In the genomic region with DNA sequence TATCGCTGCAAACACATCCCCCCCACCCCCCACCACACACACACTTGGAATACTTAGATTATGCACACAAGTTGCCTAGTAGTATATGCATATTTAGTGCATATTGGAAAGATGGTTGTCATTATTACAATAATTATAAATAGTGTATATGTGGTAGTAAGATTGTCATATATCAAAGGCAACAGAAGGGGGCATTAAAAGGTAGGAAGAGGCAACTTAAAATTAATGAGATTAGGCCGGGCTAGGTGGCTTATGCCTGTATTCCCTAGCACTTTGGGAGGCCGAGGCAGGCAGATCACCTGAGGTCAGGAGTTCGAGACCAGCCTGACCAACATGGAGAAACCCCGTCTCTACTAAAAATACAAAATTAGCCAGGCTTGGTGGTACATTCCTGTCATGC, we compare ENCODE assay signal across 19 cellular contexts. TPM values are rescaled to one million over a fixed set of nuclear protein-coding genes. Genes with fewer than 3 reads are reported as not detected.
"Had no signal": no experiment of that assay in that cellular context is flagged by ENCODE, and none has a peak within 500 bp of the region (broad histone marks: within the 10 kb centered on the region; RNA-seq: fewer than 3 reads in every experiment).

No MANE protein-coding gene starts in this region.

- H3K27ac ChIP-seq: body of pancreas, esophagus squamous epithelium, transverse colon had no signal

- H3K36me3 ChIP-seq: esophagus squamous epithelium, transverse colon had no signal

- H3K4me3 ChIP-seq: body of pancreas, esophagus squamous epithelium, transverse colon had no signal

- H3K9me3 ChIP-seq: body of pancreas, esophagus squamous epithelium, transverse colon had no signal

- H3K4me1 ChIP-seq: body of pancreas, esophagus squamous epithelium, transverse colon had no signal

- DNase-seq: activated CD4-positive, alpha-beta T cell treated with anti-CD3 and anti-CD28 coated beads, Interleukin-2, amount 10 ng/mL, durations not matched to agents 24 days and 14 days; activated gamma-delta T cell treated with Interleukin-2 at 50 U/mL for 16 hours; amygdala; body of pancreas; central memory CD4-positive, alpha-beta T cell; cortex of kidney; effector CD4-positive, alpha-beta T cell; esophagus squamous epithelium; foreskin melanocyte; mesenchymal stem cell; naive thymus-derived CD8-positive, alpha-beta T cell; stimulated activated CD4-positive, alpha-beta T cell treated with anti-CD3 and anti-CD28 coated beads, Interleukin-4, amount 100 ng/mL, for 24 hours; stimulated activated naive CD8-positive, alpha-beta T cell treated with anti-CD3 and anti-CD28 coated beads, Interleukin-15, Interleukin-2, amounts not matched to agents 100 U/mL and 50 U/mL, for 24 hours; transverse colon had no signal

- H3K27me3 ChIP-seq: body of pancreas, transverse colon had no signal

- ATAC-seq: body of pancreas; naive thymus-derived CD8-positive, alpha-beta T cell; stimulated activated naive CD8-positive, alpha-beta T cell treated with anti-CD3 and anti-CD28 coated beads, Interleukin-15, Interleukin-2, amounts not matched to agents 100 U/mL and 50 U/mL, for 24 hours; WTC11 had no signal

RNA-seq across cellular contexts. Expression of a gene that starts 52.1 kb away (rescaled TPM):
- total RNA-seq: activated CD4-positive, alpha-beta T cell treated with anti-CD3 and anti-CD28 coated beads, Interleukin-2, amount 10 ng/mL, durations not matched to agents 24 days and 14 days; endothelial cell of umbilical vein; liver; mucosa of gallbladder; naive thymus-derived CD8-positive, alpha-beta T cell; renal cortical epithelial cell had no signal
